9 cellular contexts compared by ENCODE assay signal in the genomic region with DNA sequence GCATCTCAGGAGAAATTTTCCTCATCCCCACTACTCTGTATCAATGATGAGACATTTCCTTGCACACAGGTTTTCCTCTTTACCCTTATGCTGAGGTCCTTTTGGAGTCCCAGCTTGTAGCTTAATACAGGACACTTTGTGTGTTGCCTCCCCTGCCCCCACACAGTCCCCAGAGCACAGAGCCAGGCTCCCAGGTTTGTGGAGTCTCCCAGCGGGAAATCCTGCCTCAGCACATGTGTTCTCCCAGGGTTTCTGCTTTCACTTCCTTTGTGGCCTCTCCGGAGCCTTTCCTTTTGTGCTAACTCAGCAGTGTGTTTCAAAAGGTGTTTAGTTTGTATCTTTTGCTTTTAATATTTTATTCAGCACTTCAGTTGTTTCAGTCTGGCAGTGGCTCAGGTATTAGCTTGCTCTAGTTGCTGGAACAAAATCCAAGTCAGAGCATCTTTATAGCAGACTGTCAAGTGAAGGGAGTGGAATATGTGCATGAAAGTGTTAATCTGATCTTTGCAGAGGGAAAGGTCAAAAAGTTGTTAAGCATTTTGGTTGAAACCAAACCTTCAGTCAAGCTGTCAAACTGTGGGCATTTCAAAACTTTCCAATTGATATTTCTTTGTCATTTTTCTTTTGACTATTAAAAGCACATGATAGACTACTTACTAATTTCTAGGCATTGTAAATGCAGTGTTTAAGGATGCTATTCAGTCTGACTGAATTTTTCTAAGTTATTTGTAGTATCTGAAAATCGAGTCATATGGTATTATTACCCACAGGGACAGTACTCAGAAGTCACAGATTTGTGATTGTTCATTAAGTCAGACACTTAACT. TPM values are rescaled to one million over a fixed set of nuclear protein-coding genes. Genes with fewer than 3 reads are reported as not detected.
A peak's percentile ranks its signal among the peaks of the same experiment; 100 is the strongest.
DNase-seq lines count a peak whose midpoint lies in the region; ATAC-seq, FAIRE-seq and TF ChIP-seq lines count a peak whose summit lies in the region.
"Had no signal": no experiment of that assay in that cellular context is flagged by ENCODE, and none has a peak within 500 bp of the region (broad histone marks: within the 10 kb centered on the region; RNA-seq: fewer than 3 reads in every experiment).

No MANE protein-coding gene starts in this region.

- no peak overlapping the region for H4K91ac ChIP-seq in IMR-90 (ENCODE audit: insufficient read depth, low read depth, low read length)

- peak overlapping the region; percentile 33 for H3K4me3 Mint-ChIP-seq in memory B cell

- H3K27ac Mint-ChIP-seq in memory B cell, result no peak overlapping the region

- H3K9me1 ChIP-seq in IMR-90 (ENCODE audit: insufficient read depth, low read length) (peaks cover 15% of the 10 kb centered on the region), K562 (ENCODE audit: control insufficient read depth, insufficient read depth, low read length) (no peaks in the 10 kb centered on the region)

- no peak overlapping the region for H2AK9ac ChIP-seq in IMR-90 (replicated peaks; ENCODE audit: low read depth, low read length, poor library complexity)

- dilution Hi-C loops in IMR-90 (cut with HindIII; ENCODE audit: low sequenced_read_pairs, unreplicated experiment), result no loop called here

- 0 out of 2 replicates have a peak overlapping the region, but pooled peaks have one; percentile 8 for H2BK20ac ChIP-seq in IMR-90 (ENCODE audit: low read depth, low read length)

- no peak overlapping the region for H3K9ac ChIP-seq in IMR-90 (ENCODE audit: low read depth, low read length)
- H3K9ac ChIP-seq in K562 (ENCODE audit: insufficient read depth in 1 of 2, low read depth in 2 of 2, low read length in 2 of 2), result no peak overlapping the region; a peak in 1 of 4 replicates

- TF ChIP-seq RAD21 in IMR-90 (IDR thresholded peaks at IDR 0.05; ENCODE audit: low read length) (no peak), K562 (CRISPR knock-in tag; conservative IDR thresholded peaks at IDR 0.05 in 1 of 2, IDR thresholded peaks at IDR 0.05 in 1 of 2) (no peak)

- ATAC-seq in IMR-90 (ENCODE audit: low read depth) (no peak), K562 (peak; percentile 8), memory B cell (ENCODE audit: low read depth) (no peak), GM19324 (IDR thresholded peaks at IDR 0.05; ENCODE audit: low FRiP score, unreplicated experiment) (no peak)

- peak overlapping the region; percentile 56; the same call in 1 of the 2 replicates for H3K14ac ChIP-seq in IMR-90 (replicated peaks; ENCODE audit: low read depth, low read length)

- H3K27ac ChIP-seq in IMR-90 (ENCODE audit: insufficient read depth, low read length), result no peak overlapping the region
- peak overlapping the region; percentile 8; the same call in 1 of the 3 replicates for H3K27ac ChIP-seq in K562 (ENCODE audit: extremely low read depth, low read depth, low read length)
- H3K27ac ChIP-seq in vagina, result no peak overlapping the region

- no peak overlapping the region for H4K5ac ChIP-seq in IMR-90 (ENCODE audit: low read depth, low read length)

- H2BK15ac ChIP-seq in IMR-90 (ENCODE audit: low read depth, low read length), result no peak overlapping the region

- H2BK120ac ChIP-seq in IMR-90 (ENCODE audit: low read depth, low read length), result no peak overlapping the region

- H3K4me2 ChIP-seq in IMR-90 (ENCODE audit: low read depth, low read length), result peak overlapping the region; percentile 65
- H3K4me2 ChIP-seq in K562 (ENCODE audit: insufficient read depth, low read length), result peak overlapping the region; percentile 19; the same call in 1 of the 2 replicates

- H3K4me3 ChIP-seq in IMR-90 (ENCODE audit: insufficient read depth, low read depth, low read length) (no peak overlapping the region), K562 (no peak overlapping the region), vagina (no peak overlapping the region)

- WGBS in IMR-90 (ENCODE audit: extremely low coverage in 2 of 2, insufficient read length in 1 of 2), 2 experiments, result no CpG with 5 or more reads among the region's 3 CpGs
- WGBS in K562 (ENCODE audit: insufficient coverage, low coverage, missing lambda C conversion rate), result 19% methylated on average over 3 of the region's 3 CpGs

- H3K23ac ChIP-seq in IMR-90 (ENCODE audit: low read depth, low read length), result peak overlapping the region; percentile 21; the same call in 1 of the 2 replicates

- peaks cover 35% of the 10 kb centered on the region for H3K4me1 Mint-ChIP-seq in memory B cell

- no peak overlapping the region for H2AK5ac ChIP-seq in IMR-90 (ENCODE audit: low read depth, low read length)

- CTCF ChIA-PET in IMR-90 (lab: Yijun Ruan, JAX), result no interaction called here
- CTCF ChIA-PET in K562 (lab: Yijun Ruan, JAX; ENCODE audit: low intra/inter-chr PET ratio), result no interaction called here

- H3K56ac ChIP-seq in IMR-90 (ENCODE audit: extremely low read depth, insufficient read depth, low read length), result no peak overlapping the region

- no peak overlapping the region for H3K18ac ChIP-seq in IMR-90 (ENCODE audit: low read depth, low read length)

- no peak for FAIRE-seq in K562 (lab: Jason Lieb, UNC)

- no peak for TF ChIP-seq EP300 in K562 (IDR thresholded peaks at IDR 0.05; ENCODE audit: low read length)

- H3K27me3 Mint-ChIP-seq in memory B cell, result no peaks in the 10 kb centered on the region

- H3K36me3 Mint-ChIP-seq in memory B cell, result peaks cover 15% of the 10 kb centered on the region

- peaks cover 91% of the 10 kb centered on the region for H3K79me2 ChIP-seq in K562 (ENCODE audit: control insufficient read depth, insufficient read depth, low read length)

- H3K27me3 ChIP-seq in IMR-90 (ENCODE audit: control insufficient read depth, insufficient read depth, low read length) (no peaks in the 10 kb centered on the region), K562 (ENCODE audit: control insufficient read depth in 2 of 2, insufficient read depth in 2 of 2, low read length in 2 of 2) (no peaks in the 10 kb centered on the region), vagina (no peaks in the 10 kb centered on the region)

- no peaks in the 10 kb centered on the region for H3K9me3 Mint-ChIP-seq in memory B cell

- H4K20me1 ChIP-seq in IMR-90 (ENCODE audit: insufficient read depth, low read length) (peaks cover 74% of the 10 kb centered on the region), K562 (replicated peaks; ENCODE audit: control insufficient read depth, insufficient read depth, low read length) (peaks cover 11% of the 10 kb centered on the region)

- BruUV-seq in IMR-90 (replicated peaks; lab: Mats Ljungman, UMichigan) (no TSS peak), K562 (replicated peaks; lab: Mats Ljungman, UMichigan) (no TSS peak)

- H3K9me3 ChIP-seq in IMR-90 (ENCODE audit: control insufficient read depth, insufficient read depth, low read length) (no peaks in the 10 kb centered on the region), K562 (replicated peaks; ENCODE audit: control insufficient read depth, insufficient read depth, low read depth, low read length) (peaks cover 2% of the 10 kb centered on the region; the same call in 1 of the 2 replicates), vagina (no peaks in the 10 kb centered on the region)

- peak; percentile 6 for DNase-seq in COLO668 (lab: John Stamatoyannopoulos, UW; ENCODE audit: unreplicated experiment)
- DNase-seq in IMR-90, result no peak
- DNase-seq in K562 (ENCODE audit: extremely low read depth in 1 of 4, low spot score in 3 of 4), result no peak
- no peak for DNase-seq in memory B cell (ENCODE audit: low spot score in 2 of 2)
- no peak for DNase-seq in NCI-H446 (lab: John Stamatoyannopoulos, UW)
- DNase-seq in vagina (ENCODE audit: extremely low spot score in 2 of 2), result no peak
- DNase-seq in NCI-H2081 treated with DMSO at 0.1 percent for 48 hours (lab: John Stamatoyannopoulos, UW), result no peak
- DNase-seq: SHP77 treated with DMSO at 0.1 percent for 48 hours had no signal

- H3K36me3 ChIP-seq in IMR-90 (ENCODE audit: control insufficient read depth, insufficient read depth, low read length) (peaks cover 2% of the 10 kb centered on the region), K562 (ENCODE audit: control insufficient read depth, insufficient read depth, low read length) (peaks cover 59% of the 10 kb centered on the region), vagina (no peaks in the 10 kb centered on the region)

- POLR2A ChIA-PET in IMR-90 (lab: Charles Lee; ENCODE audit: unreplicated experiment) (no interaction called here), K562 (lab: Yijun Ruan, JAX) (interaction anchor here (0.5 to 14.5 kb wide), 4 partner anchors 14 to 122 kb away, joined by 3 to 149 read pairs (median 4); no protein-coding TSS in a partner anchor)

- TF ChIP-seq CTCF in IMR-90 (conservative IDR thresholded peaks at IDR 0.05; ENCODE audit: low read depth, low read length), result no peak
- TF ChIP-seq CTCF in K562 (IDR thresholded peaks at IDR 0.05 in 2 of 3, conservative IDR thresholded peaks at IDR 0.05 in 1 of 3; ENCODE audit: insufficient read depth in 2 of 3, low read depth in 1 of 3, low read length in 3 of 3), result no peak
- no peak for TF ChIP-seq CTCF in vagina (IDR thresholded peaks at IDR 0.05)

- peak overlapping the region; percentile 11 for H2BK5ac ChIP-seq in IMR-90 (ENCODE audit: low read depth, low read length, poor library complexity, severe bottlenecking)

- peaks cover 29 to 58% of the 10 kb centered on the region in 2 experiments for H3K79me1 ChIP-seq in IMR-90 (ENCODE audit: low read depth in 1 of 2, low read length in 2 of 2)

- H4K8ac ChIP-seq in IMR-90 (ENCODE audit: low read depth in 2 of 2, low read length in 2 of 2), result no peak overlapping the region

- intact Hi-C loops in IMR-90 (cut with micrococcal nuclease) (no loop called here), K562 (cut with micrococcal nuclease) (no loop called here), vagina (cut with DNase I) (no loop called here)

- peak overlapping the region; percentile 26; the same call in 1 of the 2 replicates for H3K4ac ChIP-seq in IMR-90 (ENCODE audit: low read depth, low read length)

- no peak overlapping the region for H2AFZ ChIP-seq in IMR-90 (replicated peaks; ENCODE audit: low read length, poor library complexity)
- H2AFZ ChIP-seq in K562 (ENCODE audit: low read depth, low read length), result no peak overlapping the region

- H3K4me1 ChIP-seq in IMR-90 (ENCODE audit: control insufficient read depth, insufficient read depth, low read length) (peaks cover 9% of the 10 kb centered on the region), K562 (replicated peaks in 1 of 2; ENCODE audit: control insufficient read depth in 2 of 2, insufficient read depth in 2 of 2, low read length in 2 of 2) (peaks cover 16 to 42% of the 10 kb centered on the region in 2 experiments), vagina (peaks cover 65% of the 10 kb centered on the region)

- TF ChIP-seq POLR2A in IMR-90 (IDR thresholded peaks at IDR 0.05; ENCODE audit: low read depth, low read length) (no peak), K562 (conservative IDR thresholded peaks at IDR 0.05) (no peak), vagina (IDR thresholded peaks at IDR 0.05) (no peak)

- in situ Hi-C loops in IMR-90 (cut with MboI; ENCODE audit: low sequenced_read_pairs) (no loop called here), K562 (cut with MboI) (no loop called here)

RNA-seq across cellular contexts. Expression of a gene that starts 8.6 kb away (rescaled TPM):
- total RNA-seq in IMR-90 (2012; rRNA removed), result 41.2 and 41.9 TPM in 2 replicates
- polyA plus RNA-seq in IMR-90 (2012; rRNA removed), result 34.8 and 35.3 TPM in 2 replicates
- polyA plus RNA-seq in IMR-90 (2012; cell fraction: cytosol; rRNA removed), result 18.7 and 20.5 TPM in 2 replicates
- polyA plus RNA-seq in IMR-90 (2012; cell fraction: nucleus; rRNA removed; ENCODE audit: low replicate concordance), result 20.1 and 45.0 TPM in 2 replicates
- 38.7 and 52.0 TPM in 2 replicates for total RNA-seq in K562 (2011; cell fraction: chromatin; rRNA removed; ENCODE audit: low replicate concordance)
- 23.3 and 24.7 TPM in 2 replicates for total RNA-seq in K562 (2011; cell fraction: nucleolus; rRNA removed)
- total RNA-seq in K562 (2011; cell fraction: nucleoplasm; rRNA removed), result 28.7 and 31.5 TPM in 2 replicates
- 57.1 and 64.3 TPM in 2 replicates for total RNA-seq in K562 (2014; rRNA removed)
- 52.8 and 59.8 TPM in 2 replicates for total RNA-seq in K562 (2014; rRNA removed; fragmentation: Illumina TruSeq; extraction: Trizol)
- 45.2 and 48.1 TPM in 2 replicates for total RNA-seq in K562 (2015; rRNA removed; fragmentation: Illumina TruSeq; extraction: Trizol)
- total RNA-seq in K562 (2021), result 66.8 and 72.2 TPM in 2 replicates
- 63.6 and 80.2 TPM in 2 replicates for polyA plus RNA-seq in K562 (2011; rRNA removed)
- polyA plus RNA-seq in K562 (2011; cell fraction: cytosol; rRNA removed), result 35.7 and 42.0 TPM in 2 replicates
- polyA plus RNA-seq in K562 (2011; cell fraction: nucleus; rRNA removed), result 56.0 and 61.8 TPM in 2 replicates
- 38.3 and 43.4 TPM in 2 replicates for polyA plus RNA-seq in K562 (2012)
- polyA plus RNA-seq in K562 (2014; fragmentation: Illumina TruSeq; extraction: Trizol), result 79.5 and 81.7 TPM in 2 replicates
- 1 to 10 TPM; 6.0 to 7.3 TPM for polyA plus RNA-seq in K562 (2014; fragmentation: Nextera tagmentation; extraction: Ambion mirVana)
- polyA plus RNA-seq in K562 (2014; rRNA removed), result 61.3 and 70.0 TPM in 2 replicates
- 59.7 and 63.7 TPM in 2 replicates for polyA minus RNA-seq in K562 (2011; rRNA and poly(A)+ RNA removed)
- 28.7 and 35.8 TPM in 2 replicates for polyA minus RNA-seq in K562 (2011; cell fraction: cytosol; rRNA and poly(A)+ RNA removed)
- polyA minus RNA-seq in K562 (2011; cell fraction: nucleus; rRNA and poly(A)+ RNA removed), result 21.7 and 34.3 TPM in 2 replicates
- total RNA-seq in vagina, result 61.4 TPM
